ENCODE assay signal across 26 cellular contexts in genomic region chr2:120225549-120226065, GRCh38. TPM values are rescaled to one million over a fixed set of nuclear protein-coding genes. Genes with fewer than 3 reads are reported as not detected.
DNase-seq lines count a peak whose midpoint lies in the region; ATAC-seq, FAIRE-seq and TF ChIP-seq lines count a peak whose summit lies in the region.
"Had no signal": no experiment of that assay in that cellular context is flagged by ENCODE, and none has a peak within 500 bp of the region (broad histone marks: within the 10 kb centered on the region; RNA-seq: fewer than 3 reads in every experiment).

No MANE protein-coding gene starts in this region.

- H3K27ac Mint-ChIP-seq in activated naive CD8-positive, alpha-beta T cell treated with anti-CD3 and anti-CD28 coated beads, Interleukin-2, amount 10 ng/mL, durations not matched to agents 7 days and 5 days = peak overlapping the region; percentile 16
- no peak overlapping the region for H3K27ac Mint-ChIP-seq in activated naive CD8-positive, alpha-beta T cell treated with anti-CD3 and anti-CD28 coated beads for 36 hours
- peak overlapping the region; percentile 42 for H3K27ac Mint-ChIP-seq in stimulated activated naive B cell treated with anti-CD40 and anti-IgM and Interleukin-4, amounts not matched to agents 10 μg/mL and 1 μg/mL and 100 μg/mL, for 72 hours
- H3K27ac Mint-ChIP-seq: HFFc6 had no signal

- H3K27ac ChIP-seq in kidney (ENCODE audit: low read depth in 2 of 2, low read length in 2 of 2) = no peak overlapping the region
- H3K27ac ChIP-seq: 22Rv1, colonic mucosa, GM23248, KMS-11 had no signal

- POLR2A ChIA-PET in activated naive CD8-positive, alpha-beta T cell treated with anti-CD3 and anti-CD28 coated beads, Interleukin-2, amount 10 ng/mL, durations not matched to agents 7 days and 5 days (lab: Charles Lee) = interaction anchor here (1.5 kb wide), 1 partner anchor 49 kb away, joined by 5 read pairs; no protein-coding TSS in a partner anchor

- intact Hi-C loops in kidney (cut with DNase I) = no loop called here

- H3K9ac ChIP-seq in kidney (ENCODE audit: low read length in 2 of 2) = no peak overlapping the region
- H3K9ac ChIP-seq: GM23248, KMS-11 had no signal

- TF ChIP-seq CTCF in kidney (IDR thresholded peaks at IDR 0.05; ENCODE audit: borderline replicate concordance, extremely low read depth, insufficient read depth) = no peak

- no peak overlapping the region for H3K4me3 ChIP-seq in kidney (ENCODE audit: low read length in 2 of 2)
- H3K4me3 ChIP-seq: colonic mucosa, GM23248 had no signal

- H3K9me3 ChIP-seq in kidney (ENCODE audit: control insufficient read depth in 1 of 2, low read length in 2 of 2) = no peaks in the 10 kb centered on the region
- H3K9me3 ChIP-seq: colonic mucosa had no signal

- no peak overlapping the region for H3K4me3 Mint-ChIP-seq in activated naive CD8-positive, alpha-beta T cell treated with anti-CD3 and anti-CD28 coated beads, Interleukin-2, amount 10 ng/mL, durations not matched to agents 7 days and 5 days
- H3K4me3 Mint-ChIP-seq in activated naive CD8-positive, alpha-beta T cell treated with anti-CD3 and anti-CD28 coated beads for 36 hours = no peak overlapping the region
- H3K4me3 Mint-ChIP-seq in stimulated activated naive B cell treated with anti-CD40 and anti-IgM and Interleukin-4, amounts not matched to agents 10 μg/mL and 1 μg/mL and 100 μg/mL, for 72 hours = no peak overlapping the region
- H3K4me3 Mint-ChIP-seq: HFFc6 had no signal

- DNase-seq in DMS53 treated with DMSO at 0.1 percent for 48 hours (lab: John Stamatoyannopoulos, UW; ENCODE audit: unreplicated experiment) (peak; percentile 57), DMS53 (lab: John Stamatoyannopoulos, UW) (no peak), kidney (peak; percentile 55), NOMO-1 treated with DMSO at 0.1 percent for 48 hours (lab: John Stamatoyannopoulos, UW; ENCODE audit: unreplicated experiment) (no peak)
- peak; percentile 26 for DNase-seq in activated naive CD8-positive, alpha-beta T cell treated with anti-CD3 and anti-CD28 coated beads, Interleukin-2, amount 10 ng/mL, durations not matched to agents 7 days and 5 days
- no peak for DNase-seq in activated naive CD8-positive, alpha-beta T cell treated with anti-CD3 and anti-CD28 coated beads for 36 hours
- no peak for DNase-seq in stimulated activated naive B cell treated with anti-CD40 and anti-IgM and Interleukin-4, amounts not matched to agents 10 μg/mL and 1 μg/mL and 100 μg/mL, for 72 hours
- DNase-seq: activated CD4-positive, CD25-positive, alpha-beta regulatory T cell; activated CD8-positive, alpha-beta memory T cell treated with anti-CD3 and anti-CD28 coated beads for 24 hours; activated T-cell treated with anti-CD3 and anti-CD28 coated beads, Interleukin-2, amount 50 U/mL, for 24 hours; anterior cingulate cortex; effector CD8-positive, alpha-beta T cell; GM23248; HFFc6; NCI-H2107; NCI-H446 treated with DMSO at 0.1 percent for 48 hours; NCI-H82; PC-3; stimulated activated naive CD4-positive, alpha-beta T cell treated with Interleukin-2 at 50 U/mL for 16 hours had no signal

- peaks cover 10 to 18% of the 10 kb centered on the region in 2 donors for H3K4me1 ChIP-seq in kidney (ENCODE audit: control insufficient read depth in 1 of 2, insufficient read depth in 1 of 2, low read depth in 1 of 2, low read length in 2 of 2)

- peaks cover 46% of the 10 kb centered on the region for H3K36me3 Mint-ChIP-seq in activated naive CD8-positive, alpha-beta T cell treated with anti-CD3 and anti-CD28 coated beads, Interleukin-2, amount 10 ng/mL, durations not matched to agents 7 days and 5 days
- H3K36me3 Mint-ChIP-seq in activated naive CD8-positive, alpha-beta T cell treated with anti-CD3 and anti-CD28 coated beads for 36 hours = peaks cover 22% of the 10 kb centered on the region
- peaks cover 15 to 27% of the 10 kb centered on the region in 2 donors for H3K36me3 Mint-ChIP-seq in stimulated activated naive B cell treated with anti-CD40 and anti-IgM and Interleukin-4, amounts not matched to agents 10 μg/mL and 1 μg/mL and 100 μg/mL, for 72 hours

- H3K36me3 ChIP-seq in kidney (ENCODE audit: control insufficient read depth in 1 of 2, insufficient read depth in 2 of 2, low read length in 2 of 2) = no peaks in the 10 kb centered on the region
- H3K36me3 ChIP-seq: colonic mucosa had no signal

- no peak for ATAC-seq in activated naive CD8-positive, alpha-beta T cell treated with anti-CD3 and anti-CD28 coated beads, Interleukin-2, amount 10 ng/mL, durations not matched to agents 7 days and 5 days (ENCODE audit: low read depth)
- ATAC-seq in stimulated activated naive B cell treated with anti-CD40 and anti-IgM and Interleukin-4, amounts not matched to agents 10 μg/mL and 1 μg/mL and 100 μg/mL, for 72 hours (replicated peaks) = no peak
- ATAC-seq in GM19324 (IDR thresholded peaks at IDR 0.05; ENCODE audit: low FRiP score, unreplicated experiment) = no peak
- ATAC-seq: PC-3, sciatic nerve had no signal

- H3K27me3 Mint-ChIP-seq in activated naive CD8-positive, alpha-beta T cell treated with anti-CD3 and anti-CD28 coated beads, Interleukin-2, amount 10 ng/mL, durations not matched to agents 7 days and 5 days = no peaks in the 10 kb centered on the region
- H3K27me3 Mint-ChIP-seq in activated naive CD8-positive, alpha-beta T cell treated with anti-CD3 and anti-CD28 coated beads for 36 hours = no peaks in the 10 kb centered on the region
- H3K27me3 Mint-ChIP-seq in stimulated activated naive B cell treated with anti-CD40 and anti-IgM and Interleukin-4, amounts not matched to agents 10 μg/mL and 1 μg/mL and 100 μg/mL, for 72 hours = no peaks in the 10 kb centered on the region
- H3K27me3 Mint-ChIP-seq: activated T-cell treated with anti-CD3 and anti-CD28 coated beads, Interleukin-2, amount 50 U/mL, for 24 hours had no signal

- no peak for FAIRE-seq in kidney (lab: Jason Lieb, UNC)
- FAIRE-seq: urothelium cell line had no signal

- H3K9me3 Mint-ChIP-seq in activated naive CD8-positive, alpha-beta T cell treated with anti-CD3 and anti-CD28 coated beads, Interleukin-2, amount 10 ng/mL, durations not matched to agents 7 days and 5 days = peaks cover 4% of the 10 kb centered on the region
- peaks cover 12% of the 10 kb centered on the region for H3K9me3 Mint-ChIP-seq in activated naive CD8-positive, alpha-beta T cell treated with anti-CD3 and anti-CD28 coated beads for 36 hours
- H3K9me3 Mint-ChIP-seq in stimulated activated naive B cell treated with anti-CD40 and anti-IgM and Interleukin-4, amounts not matched to agents 10 μg/mL and 1 μg/mL and 100 μg/mL, for 72 hours = no peaks in the 10 kb centered on the region
- H3K9me3 Mint-ChIP-seq: neural crest cell had no signal

- peaks cover 68% of the 10 kb centered on the region for H3K4me1 Mint-ChIP-seq in activated naive CD8-positive, alpha-beta T cell treated with anti-CD3 and anti-CD28 coated beads, Interleukin-2, amount 10 ng/mL, durations not matched to agents 7 days and 5 days
- peaks cover 69% of the 10 kb centered on the region for H3K4me1 Mint-ChIP-seq in activated naive CD8-positive, alpha-beta T cell treated with anti-CD3 and anti-CD28 coated beads for 36 hours
- H3K4me1 Mint-ChIP-seq in stimulated activated naive B cell treated with anti-CD40 and anti-IgM and Interleukin-4, amounts not matched to agents 10 μg/mL and 1 μg/mL and 100 μg/mL, for 72 hours = peaks cover 43 to 80% of the 10 kb centered on the region in 2 donors

RNA-seq across cellular contexts. Expression of gene TMEM185B, which starts 2.4 kb away (rescaled TPM):
- total RNA-seq in activated naive CD8-positive, alpha-beta T cell treated with anti-CD3 and anti-CD28 coated beads, Interleukin-2, amount 10 ng/mL, durations not matched to agents 7 days and 5 days = 10 to 100 TPM; 23.4 to 26.2 TPM
- 10 to 100 TPM; 23.2 to 24.2 TPM for total RNA-seq in activated naive CD8-positive, alpha-beta T cell treated with anti-CD3 and anti-CD28 coated beads for 36 hours
- total RNA-seq in kidney = 28.1 TPM
- 8.0 TPM for polyA plus RNA-seq in kidney (ENCODE audit: insufficient read depth, low read depth, low replicate concordance)

RNA-seq across cellular contexts. Expression of gene RALB, which starts 27.0 kb away (rescaled TPM):
- total RNA-seq in activated naive CD8-positive, alpha-beta T cell treated with anti-CD3 and anti-CD28 coated beads, Interleukin-2, amount 10 ng/mL, durations not matched to agents 7 days and 5 days = 10 to 100 TPM; 45.7 to 50.4 TPM
- total RNA-seq in activated naive CD8-positive, alpha-beta T cell treated with anti-CD3 and anti-CD28 coated beads for 36 hours = 10 to 100 TPM; 16.6 to 16.7 TPM
- 64.5 TPM for total RNA-seq in kidney
- polyA plus RNA-seq in kidney (ENCODE audit: insufficient read depth, low read depth, low replicate concordance) = 58.5 TPM

Comparison
In these comparisons a context has a peak if more than half of its experiments do, and no peak if none do; other contexts are left out.
1. DNase-seq: peak in DMS53 treated with DMSO at 0.1 percent for 48 hours (single experiment), activated naive CD8-positive, alpha-beta T cell treated with anti-CD3 and anti-CD28 coated beads, Interleukin-2, amount 10 ng/mL, durations not matched to agents 7 days and 5 days (single experiment) and kidney (single experiment); none in DMS53 (single experiment), activated naive CD8-positive, alpha-beta T cell treated with anti-CD3 and anti-CD28 coated beads for 36 hours (single experiment), stimulated activated naive B cell treated with anti-CD40 and anti-IgM and Interleukin-4, amounts not matched to agents 10 μg/mL and 1 μg/mL and 100 μg/mL, for 72 hours (single experiment) and NOMO-1 treated with DMSO at 0.1 percent for 48 hours (single experiment).